In the genomic region with DNA sequence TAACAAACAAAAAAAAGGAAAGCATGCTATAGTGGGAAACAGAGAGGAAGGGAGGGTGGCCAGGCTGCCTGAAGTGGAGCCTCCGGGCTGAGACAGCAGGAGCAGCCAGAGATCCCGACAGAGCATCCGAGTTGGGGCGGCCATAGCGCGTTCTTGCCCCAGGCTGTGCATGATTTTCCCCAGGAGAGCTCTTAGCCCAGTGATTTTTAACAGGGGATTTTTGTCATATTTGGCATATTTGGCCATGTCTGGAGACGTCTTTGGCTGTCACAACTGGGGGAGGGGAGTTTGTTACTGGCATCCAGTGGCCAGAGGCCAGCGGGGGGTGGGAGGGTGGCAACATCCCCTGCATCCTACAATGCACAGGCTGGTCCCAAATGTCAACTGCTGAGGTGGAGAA, we compare ENCODE assay signal across 22 cellular contexts. TPM values are rescaled to one million over a fixed set of nuclear protein-coding genes. Genes with fewer than 3 reads are reported as not detected.
DNase-seq lines count a peak whose midpoint lies in the region; ATAC-seq and TF ChIP-seq lines count a peak whose summit lies in the region.
"Had no signal": no experiment of that assay in that cellular context is flagged by ENCODE, and none has a peak within 500 bp of the region (broad histone marks: within the 10 kb centered on the region; RNA-seq: fewer than 3 reads in every experiment).

No MANE protein-coding gene starts in this region.

- H2BK120ac ChIP-seq in trophoblast cell (ENCODE audit: insufficient read depth, low read length, poor library complexity) = peak overlapping the region; percentile 96

- H3K14ac ChIP-seq in trophoblast cell (ENCODE audit: low read length) = no peak overlapping the region

- H3K27ac ChIP-seq in SK-N-SH (ENCODE audit: low read depth in 2 of 2, low read length in 1 of 2) (no peak overlapping the region; a peak in 1 of 4 replicates), esophagus muscularis mucosa (replicated peaks in 1 of 4) (no peak overlapping the region), trophoblast cell (ENCODE audit: low read depth, low read length) (peak overlapping the region; percentile 95), right lobe of liver (no peak overlapping the region)
- H3K27ac ChIP-seq: 22Rv1, SJCRH30 had no signal

- peak overlapping the region; percentile 95 for H4K91ac ChIP-seq in trophoblast cell (ENCODE audit: low read depth, low read length)

- H3K4ac ChIP-seq in trophoblast cell (ENCODE audit: low read depth, low read length) = peak overlapping the region; percentile 9

- no peaks in the 10 kb centered on the region for H3K9me2 ChIP-seq in SK-N-SH

- peaks cover 15% of the 10 kb centered on the region for H3F3A ChIP-seq in SK-N-SH (replicated peaks; ENCODE audit: insufficient read depth)

- TF ChIP-seq EP300 in SK-N-SH (IDR thresholded peaks at IDR 0.05; ENCODE audit: borderline replicate concordance in 1 of 2, low read depth in 1 of 2, low read length in 1 of 2) = no peak
- no peak for TF ChIP-seq EP300 in esophagus muscularis mucosa (IDR thresholded peaks at IDR 0.05)

- POLR2A ChIA-PET in SK-N-SH (lab: Yijun Ruan, JAX) = no interaction called here

- H4K12ac ChIP-seq in trophoblast cell (ENCODE audit: low read depth, low read length) = no peak overlapping the region

- H2AK5ac ChIP-seq in trophoblast cell (ENCODE audit: low read length) = peak overlapping the region; percentile 28

- TF ChIP-seq RAD21 in SK-N-SH (IDR thresholded peaks at IDR 0.05; ENCODE audit: low read length) = no peak

- no peak overlapping the region for H3K4me3 ChIP-seq in SK-N-SH (ENCODE audit: low read depth in 2 of 2, low read length in 1 of 2)
- H3K4me3 ChIP-seq in esophagus muscularis mucosa = no peak overlapping the region
- H3K4me3 ChIP-seq in trophoblast cell (ENCODE audit: low read depth, low read length) = no peak overlapping the region
- H3K4me3 ChIP-seq in right lobe of liver = no peak overlapping the region
- H3K4me3 ChIP-seq: SJCRH30 had no signal

- DNase-seq in SK-N-SH (no peak), esophagus muscularis mucosa (ENCODE audit: extremely low spot score) (peak; percentile 55), trophoblast cell (peak; percentile 57 to 74), nucleus accumbens (lab: John Stamatoyannopoulos, UW) (no peak), NCI-H2107 treated with DMSO at 0.1 percent for 48 hours (lab: John Stamatoyannopoulos, UW; ENCODE audit: unreplicated experiment) (no peak), right lobe of liver (no peak)
- DNase-seq: AML-193; C1 segment of cervical spinal cord; Calu3; CD8-positive, alpha-beta T cell; Kasumi-1; NCI-H1694 treated with DMSO at 0.1 percent for 48 hours; NCI-H2081 treated with DMSO at 0.1 percent for 48 hours; NCI-H446; NCI-H526; OCI-M1; SJCRH30 had no signal

- 69% methylated on average over 7 of the region's 8 CpGs for WGBS in SK-N-SH (ENCODE audit: low lambda C conversion rate)
- 85% methylated on average over 8 of the region's 8 CpGs for WGBS in esophagus muscularis mucosa
- WGBS in trophoblast cell (ENCODE audit: extremely low coverage, insufficient coverage, insufficient read length) = no CpG with 5 or more reads among the region's 8 CpGs
- 100% methylated on average over 1 of the region's 8 CpGs for WGBS in right lobe of liver (ENCODE audit: insufficient coverage, low coverage, low lambda C conversion rate, missing lambda C conversion rate)

- H3K18ac ChIP-seq in trophoblast cell (ENCODE audit: low read length) = peak overlapping the region; percentile 10

- H3K36me3 ChIP-seq in SK-N-SH (replicated peaks in 1 of 2; ENCODE audit: control insufficient read depth in 1 of 2, insufficient read depth in 2 of 2, low read length in 1 of 2) (peaks cover 3 to 7% of the 10 kb centered on the region in 2 experiments), esophagus muscularis mucosa (peaks cover 0 to 34% (median 17%) of the 10 kb centered on the region in 4 donors), trophoblast cell (ENCODE audit: control insufficient read depth in 1 of 2, insufficient read depth in 2 of 2, low read length in 2 of 2) (peaks cover 4 to 11% of the 10 kb centered on the region in 2 experiments), right lobe of liver (no peaks in the 10 kb centered on the region)
- H3K36me3 ChIP-seq: SJCRH30 had no signal

- TF ChIP-seq POLR2A in esophagus muscularis mucosa (IDR thresholded peaks at IDR 0.05; ENCODE audit: low read depth) (no peak), right lobe of liver (IDR thresholded peaks at IDR 0.05) (no peak)

- peak overlapping the region; percentile 96 for H2BK5ac ChIP-seq in trophoblast cell (ENCODE audit: low read depth, low read length, poor library complexity)

- CTCF ChIA-PET in SK-N-SH (lab: Yijun Ruan, JAX) = interaction anchor here (0.9 to 18.9 kb wide), 3 partner anchors 8 to 282 kb away, joined by 4 to 920 read pairs (median 129); no protein-coding TSS in a partner anchor

- H2BK12ac ChIP-seq in trophoblast cell (ENCODE audit: low read length) = peak overlapping the region; percentile 64

- H2AFZ ChIP-seq in SK-N-SH (ENCODE audit: low read depth) = no peak overlapping the region
- no peak overlapping the region for H2AFZ ChIP-seq in trophoblast cell (ENCODE audit: insufficient read depth, low read length, poor library complexity)

- H3K9ac ChIP-seq in SK-N-SH (no peak overlapping the region), trophoblast cell (ENCODE audit: low read length) (no peak overlapping the region)

- no peaks in the 10 kb centered on the region for H4K20me1 ChIP-seq in SK-N-SH (ENCODE audit: insufficient read depth)

- H3K79me2 ChIP-seq in SK-N-SH (ENCODE audit: insufficient read depth) (no peaks in the 10 kb centered on the region), trophoblast cell (ENCODE audit: control insufficient read depth, insufficient read depth, low read length, poor library complexity) (peaks cover 11% of the 10 kb centered on the region)

- no peak overlapping the region for H3K4me2 ChIP-seq in SK-N-SH
- H3K4me2 ChIP-seq in trophoblast cell (ENCODE audit: low read length) = peak overlapping the region; percentile 4

- intact Hi-C loops in esophagus muscularis mucosa (cut with DNase I) = no loop called here
- intact Hi-C loops in right lobe of liver (cut with DNase I) = loop anchor here in 1 of 2 donors (10.0 kb wide), 1 partner anchor 285 kb away; no protein-coding TSS in a partner anchor

- ATAC-seq in SK-N-SH treated with all-trans-retinoic acid at 6 μM for 48 hours (peak; percentile 13; the same call in 1 of the 3 replicates), esophagus mucosa (no peak), right lobe of liver (no peak)
- ATAC-seq: CD8-positive, alpha-beta T cell; HCT116 had no signal

- H3K4me1 ChIP-seq in SK-N-SH (ENCODE audit: control insufficient read depth in 1 of 2, insufficient read depth in 2 of 2, low read depth in 1 of 2, low read length in 1 of 2) = peaks cover 9 to 25% of the 10 kb centered on the region in 2 experiments
- H3K4me1 ChIP-seq in esophagus muscularis mucosa = peaks cover 0 to 16% (median 14%) of the 10 kb centered on the region in 4 donors
- peaks cover 28% of the 10 kb centered on the region in 2 experiments for H3K4me1 ChIP-seq in trophoblast cell (ENCODE audit: control insufficient read depth in 1 of 2, insufficient read depth in 2 of 2, low read length in 2 of 2)
- H3K4me1 ChIP-seq in right lobe of liver = peaks cover 0 to 34% (median 9%) of the 10 kb centered on the region in 4 donors
- H3K4me1 ChIP-seq: SJCRH30 had no signal

- peak overlapping the region; percentile 72 for H4K8ac ChIP-seq in trophoblast cell (ENCODE audit: low read depth, low read length)

- H3K79me1 ChIP-seq in trophoblast cell (ENCODE audit: low read length) = peaks cover 59% of the 10 kb centered on the region

- TF ChIP-seq CTCF in SK-N-SH (IDR thresholded peaks at IDR 0.05) = no peak
- TF ChIP-seq CTCF in esophagus muscularis mucosa (IDR thresholded peaks at IDR 0.05) = no peak
- TF ChIP-seq CTCF in right lobe of liver (IDR thresholded peaks at IDR 0.05) = no peak

- H3K27me3 ChIP-seq in SK-N-SH (ENCODE audit: insufficient read depth) = no peaks in the 10 kb centered on the region
- H3K27me3 ChIP-seq in esophagus muscularis mucosa = no peaks in the 10 kb centered on the region
- H3K27me3 ChIP-seq in trophoblast cell (ENCODE audit: insufficient read depth, low read length) = no peaks in the 10 kb centered on the region
- no peaks in the 10 kb centered on the region for H3K27me3 ChIP-seq in right lobe of liver
- H3K27me3 ChIP-seq: SJCRH30 had no signal

- H3K23ac ChIP-seq in trophoblast cell (ENCODE audit: low read length) = no peak overlapping the region

- H3K9me3 ChIP-seq in SK-N-SH (no peaks in the 10 kb centered on the region), esophagus muscularis mucosa (peaks cover 0 to 16% (median 12%) of the 10 kb centered on the region in 4 donors), trophoblast cell (ENCODE audit: insufficient read depth, low read depth, low read length) (peaks cover 3% of the 10 kb centered on the region), right lobe of liver (no peaks in the 10 kb centered on the region)
- H3K9me3 ChIP-seq: SJCRH30 had no signal

TF ChIP-seq in SK-N-SH treated with all-trans-retinoic acid at 6 μM for 48 hours, 23 proteins besides CTCF, POLR2A, EP300 and RAD21 (continues in another document):
- no peak for TF ChIP-seq ZFP3 (CRISPR knock-in tag; IDR thresholded peaks at IDR 0.05)
- no peak for TF ChIP-seq GLIS3 (CRISPR knock-in tag; IDR thresholded peaks at IDR 0.05)
- TF ChIP-seq ESRRG (CRISPR knock-in tag; IDR thresholded peaks at IDR 0.05) = no peak
- TF ChIP-seq CSDC2 (CRISPR knock-in tag; IDR thresholded peaks at IDR 0.05) = 0 out of 2 replicates have a peak, but pooled peaks have one; percentile 49

TF ChIP-seq in SK-N-SH, 30 proteins besides CTCF, POLR2A, EP300 and RAD21:
- TF ChIP-seq MEF2A (IDR thresholded peaks at IDR 0.05; ENCODE audit: borderline replicate concordance, low read depth) (no peak), RCOR1 (IDR thresholded peaks at IDR 0.05; ENCODE audit: low read length) (no peak)

RNA-seq across cellular contexts. Expression of gene BDKRB1, which starts 23.6 kb away (rescaled TPM):
- polyA plus RNA-seq in SK-N-SH (2012; rRNA removed) = 14.4 and 16.9 TPM in 2 replicates
- polyA plus RNA-seq in SK-N-SH (2012; cell fraction: cytosol; rRNA removed) = 7.0 and 10.3 TPM in 2 replicates
- 16.6 and 26.9 TPM in 2 replicates for polyA plus RNA-seq in SK-N-SH (2012; cell fraction: nucleus; rRNA removed)
- total RNA-seq in esophagus muscularis mucosa (1 to 10 TPM in 2 of 4 donors, under 1 TPM in 2; 0.39 to 7.0 (median 1.4) TPM), esophagus mucosa (6.1 TPM), right lobe of liver (under 1 TPM in 1 of 6 experiments, not detected in 5; 0.31 TPM)
- 6.0 and 6.4 TPM in 2 replicates for polyA plus RNA-seq in trophoblast cell (2013)
- total RNA-seq: Calu3; CD8-positive, alpha-beta T cell; H1 had no signal

Comparison
In these comparisons a context has a peak if more than half of its experiments do, and no peak if none do; other contexts are left out.
1. DNase-seq: peak in esophagus muscularis mucosa (single experiment) and trophoblast cell (2 of 2); none in SK-N-SH (single experiment), nucleus accumbens (0 of 56), NCI-H2107 treated with DMSO at 0.1 percent for 48 hours (single experiment) and right lobe of liver (0 of 3).